In the genomic region with DNA sequence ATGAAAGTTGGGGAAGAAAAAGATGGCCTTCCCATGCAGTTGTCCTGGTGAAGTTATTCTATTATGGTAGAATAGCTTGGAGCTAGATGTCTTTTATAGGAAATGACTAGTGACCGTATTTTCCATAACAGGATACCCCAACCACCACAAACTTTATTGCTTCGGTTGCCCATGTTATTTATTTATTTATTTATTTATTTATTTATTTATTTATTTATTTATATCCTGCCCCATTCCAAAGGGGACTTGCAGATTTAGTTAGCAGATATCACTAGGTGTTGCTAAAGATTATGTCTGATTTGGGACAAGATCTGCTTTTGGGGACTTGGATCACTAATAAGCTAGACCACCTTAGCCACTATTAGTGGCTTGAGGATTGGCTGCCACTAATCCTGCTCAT, we compare ENCODE assay signal across 8 cellular contexts.
"Had no signal": no experiment of that assay in that cellular context is flagged by ENCODE, and none has a peak within 500 bp of the region (broad histone marks: within the 10 kb centered on the region; RNA-seq: fewer than 3 reads in every experiment).

No MANE protein-coding gene starts in this region.

- FAIRE-seq: HepG2, HTR-8/SVneo, K562 had no signal

- H3K27ac ChIP-seq: HL-60, KMS-11 had no signal

- DNase-seq: IMR-90, KBM-7, KG1 had no signal

- ATAC-seq: HepG2, K562 had no signal

- H3K4me3 ChIP-seq: K562 had no signal

- H3K4me2 ChIP-seq: KMS-11 had no signal
